1 cellular context compared by ENCODE assay signal in genomic region chr9:126839301-126839700, GRCh38.
TF ChIP-seq lines count a peak whose summit lies in the region.

No MANE protein-coding gene starts in this region.

TF ChIP-seq in HepG2, 621 proteins besides CTCF, POLR2A, EP300 and RAD21:
- TF ChIP-seq STAT5B (CRISPR knock-in tag; IDR thresholded peaks at IDR 0.05) (no peak), ZNF597 (CRISPR knock-in tag; IDR thresholded peaks at IDR 0.05) (no peak), CHD2 (IDR thresholded peaks at IDR 0.05; ENCODE audit: low read depth, low read length) (no peak), E2F1 (CRISPR knock-in tag; IDR thresholded peaks at IDR 0.05) (no peak), BRF2 (CRISPR knock-in tag; IDR thresholded peaks at IDR 0.05) (no peak), ZSCAN30 (CRISPR knock-in tag; IDR thresholded peaks at IDR 0.05) (no peak), ZNF614 (CRISPR knock-in tag; IDR thresholded peaks at IDR 0.05; ENCODE audit: borderline replicate concordance) (no peak), THYN1 (CRISPR knock-in tag; IDR thresholded peaks at IDR 0.05; ENCODE audit: borderline replicate concordance, low read depth) (no peak), ZNF12 (CRISPR knock-in tag; IDR thresholded peaks at IDR 0.05) (no peak), ZNF501 (CRISPR knock-in tag; IDR thresholded peaks at IDR 0.05) (no peak)
- TF ChIP-seq, protein P1, sequence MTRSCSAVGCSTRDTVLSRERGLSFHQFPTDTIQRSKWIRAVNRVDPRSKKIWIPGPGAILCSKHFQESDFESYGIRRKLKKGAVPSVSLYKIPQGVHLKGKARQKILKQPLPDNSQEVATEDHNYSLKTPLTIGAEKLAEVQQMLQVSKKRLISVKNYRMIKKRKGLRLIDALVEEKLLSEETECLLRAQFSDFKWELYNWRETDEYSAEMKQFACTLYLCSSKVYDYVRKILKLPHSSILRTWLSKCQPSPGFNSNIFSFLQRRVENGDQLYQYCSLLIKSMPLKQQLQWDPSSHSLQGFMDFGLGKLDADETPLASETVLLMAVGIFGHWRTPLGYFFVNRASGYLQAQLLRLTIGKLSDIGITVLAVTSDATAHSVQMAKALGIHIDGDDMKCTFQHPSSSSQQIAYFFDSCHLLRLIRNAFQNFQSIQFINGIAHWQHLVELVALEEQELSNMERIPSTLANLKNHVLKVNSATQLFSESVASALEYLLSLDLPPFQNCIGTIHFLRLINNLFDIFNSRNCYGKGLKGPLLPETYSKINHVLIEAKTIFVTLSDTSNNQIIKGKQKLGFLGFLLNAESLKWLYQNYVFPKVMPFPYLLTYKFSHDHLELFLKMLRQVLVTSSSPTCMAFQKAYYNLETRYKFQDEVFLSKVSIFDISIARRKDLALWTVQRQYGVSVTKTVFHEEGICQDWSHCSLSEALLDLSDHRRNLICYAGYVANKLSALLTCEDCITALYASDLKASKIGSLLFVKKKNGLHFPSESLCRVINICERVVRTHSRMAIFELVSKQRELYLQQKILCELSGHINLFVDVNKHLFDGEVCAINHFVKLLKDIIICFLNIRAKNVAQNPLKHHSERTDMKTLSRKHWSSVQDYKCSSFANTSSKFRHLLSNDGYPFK (CRISPR knock-in tag; IDR thresholded peaks at IDR 0.05; ENCODE audit: borderline replicate concordance): no peak
- TF ChIP-seq, protein P2, sequence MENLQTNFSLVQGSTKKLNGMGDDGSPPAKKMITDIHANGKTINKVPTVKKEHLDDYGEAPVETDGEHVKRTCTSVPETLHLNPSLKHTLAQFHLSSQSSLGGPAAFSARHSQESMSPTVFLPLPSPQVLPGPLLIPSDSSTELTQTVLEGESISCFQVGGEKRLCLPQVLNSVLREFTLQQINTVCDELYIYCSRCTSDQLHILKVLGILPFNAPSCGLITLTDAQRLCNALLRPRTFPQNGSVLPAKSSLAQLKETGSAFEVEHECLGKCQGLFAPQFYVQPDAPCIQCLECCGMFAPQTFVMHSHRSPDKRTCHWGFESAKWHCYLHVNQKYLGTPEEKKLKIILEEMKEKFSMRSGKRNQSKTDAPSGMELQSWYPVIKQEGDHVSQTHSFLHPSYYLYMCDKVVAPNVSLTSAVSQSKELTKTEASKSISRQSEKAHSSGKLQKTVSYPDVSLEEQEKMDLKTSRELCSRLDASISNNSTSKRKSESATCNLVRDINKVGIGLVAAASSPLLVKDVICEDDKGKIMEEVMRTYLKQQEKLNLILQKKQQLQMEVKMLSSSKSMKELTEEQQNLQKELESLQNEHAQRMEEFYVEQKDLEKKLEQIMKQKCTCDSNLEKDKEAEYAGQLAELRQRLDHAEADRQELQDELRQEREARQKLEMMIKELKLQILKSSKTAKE (CRISPR knock-in tag; IDR thresholded peaks at IDR 0.05; ENCODE audit: borderline replicate concordance): no peak
